ENCODE assay signal across 14 cellular contexts in genomic region chr16:17497648-17498047, GRCh38.
"Had no signal": no experiment of that assay in that cellular context is flagged by ENCODE, and none has a peak within 500 bp of the region (broad histone marks: within the 10 kb centered on the region; RNA-seq: fewer than 3 reads in every experiment).

No MANE protein-coding gene starts in this region.

- H3K4me3 ChIP-seq: adrenal gland, coronary artery, left ventricle myocardium inferior, suprapubic skin, upper lobe of left lung had no signal

- ATAC-seq: esophagus mucosa, natural killer cell, right cardiac atrium had no signal

- H3K36me3 ChIP-seq: adrenal gland, brain microvascular endothelial cell, left ventricle myocardium inferior, suprapubic skin, upper lobe of left lung had no signal

- H3K27me3 ChIP-seq: adrenal gland, brain microvascular endothelial cell, upper lobe of left lung had no signal

- H3K27ac ChIP-seq: adrenal gland, brain microvascular endothelial cell, coronary artery, left ventricle myocardium inferior, suprapubic skin, upper lobe of left lung had no signal

- DNase-seq: activated CD4-positive, alpha-beta T cell treated with anti-CD3 and anti-CD28 coated beads for 1 hour; activated CD4-positive, alpha-beta T cell treated with anti-CD3 and anti-CD28 coated beads, Interleukin-2, amount 50 U/mL, for 4 hours; activated effector memory CD4-positive, alpha-beta T cell treated with Interleukin-2 at 50 U/mL for 16 hours; activated naive CD4-positive, alpha-beta T cell treated with anti-CD3 and anti-CD28 coated beads, Interleukin-2, amount 50 U/mL, for 16 hours; adrenal gland; brain microvascular endothelial cell; left ventricle myocardium inferior; natural killer cell; right cardiac atrium; T1000; upper lobe of left lung had no signal

- H3K4me1 ChIP-seq: adrenal gland, left ventricle myocardium inferior, suprapubic skin, upper lobe of left lung had no signal

- H3K9me3 ChIP-seq: adrenal gland, suprapubic skin, upper lobe of left lung had no signal
